8 cellular contexts compared by ENCODE assay signal in the genomic region with DNA sequence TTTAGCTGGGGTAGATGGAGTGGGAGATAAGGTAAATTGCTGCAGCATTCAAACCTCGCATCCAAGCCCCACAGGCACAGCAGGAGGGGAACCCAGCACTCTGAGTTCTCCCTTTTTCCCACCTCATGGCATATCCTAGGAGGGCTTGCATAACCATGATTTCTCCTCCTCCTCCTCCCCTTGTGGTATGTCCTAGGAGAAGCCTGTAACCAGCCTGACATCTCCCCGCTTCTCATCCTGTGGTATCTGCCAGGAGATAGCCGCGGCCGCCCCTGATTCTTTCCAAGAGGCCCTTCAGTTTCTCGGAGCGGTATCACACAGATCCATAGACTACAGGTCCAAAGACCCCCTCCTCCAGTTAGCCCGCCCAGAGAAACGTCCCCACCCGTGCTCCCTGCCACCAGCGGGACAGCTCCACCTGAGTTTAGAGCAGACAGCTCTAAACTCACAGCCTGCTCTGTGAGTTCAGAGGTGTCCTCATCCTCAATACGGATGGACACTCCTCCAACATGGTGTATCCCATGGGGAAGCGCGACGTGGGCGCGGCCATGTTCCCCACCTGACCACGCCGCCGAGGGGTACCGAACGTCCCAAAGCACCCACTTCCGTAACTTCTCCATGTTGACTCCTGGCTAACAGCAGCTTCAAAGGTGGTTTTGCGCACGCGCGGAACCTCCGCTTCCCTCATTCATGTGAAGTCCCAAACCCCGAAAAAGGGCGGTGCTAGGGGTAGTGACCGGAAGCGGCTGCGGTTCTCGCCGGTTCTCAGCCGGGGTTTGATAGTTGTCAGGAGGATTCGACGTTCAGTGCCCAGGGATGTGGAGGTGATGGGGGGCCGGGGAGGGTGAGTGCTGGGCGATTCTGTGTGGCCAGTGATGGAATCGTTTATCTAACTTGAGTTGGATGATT. TPM values are rescaled to one million over a fixed set of nuclear protein-coding genes. Genes with fewer than 3 reads are reported as not detected.
A peak's percentile ranks its signal among the peaks of the same experiment; 100 is the strongest.
DNase-seq lines count a peak whose midpoint lies in the region; ATAC-seq and TF ChIP-seq lines count a peak whose summit lies in the region.

A gene (plus strand): TSS at position 739 of the 909 bp plus-strand sequence. CDS start 9,366 bp downstream, outside the sequence.

- TF ChIP-seq CTCF in epithelial cell of esophagus (IDR thresholded peaks at IDR 0.05; ENCODE audit: insufficient read depth, low read depth, low read length, missing control alignments), result no peak

- peaks cover 10% of the 10 kb centered on the region for H3K4me1 ChIP-seq in mononuclear cell (ENCODE audit: insufficient read depth, low read length)

- H3K4me3 Mint-ChIP-seq in IgD-negative memory B cell, result peak within 1 kb of the TSS; percentile 93 to 100 (median 96)

- peak within 1 kb of the TSS; percentile 69 to 98 (median 95) for H3K27ac Mint-ChIP-seq in IgD-negative memory B cell

- H3K4me1 Mint-ChIP-seq in IgD-negative memory B cell, result peaks cover 7 to 16% (median 10%) of the 10 kb centered on the region in 3 donors

- H3K27me3 Mint-ChIP-seq in IgD-negative memory B cell, result no peaks in the 10 kb centered on the region

- no peaks in the 10 kb centered on the region for H3K27me3 ChIP-seq in mononuclear cell (ENCODE audit: insufficient read depth, low read length)

- H3K9me3 Mint-ChIP-seq in IgD-negative memory B cell, result peaks cover 0 to 1% (median 0%) of the 10 kb centered on the region in 3 donors

- H3K4me3 ChIP-seq in epithelial cell of esophagus (ENCODE audit: low read length) (peak within 1 kb of the TSS; percentile 56), mononuclear cell (ENCODE audit: low read length) (peak within 1 kb of the TSS; percentile 62)

- H3K9me3 ChIP-seq in mononuclear cell (ENCODE audit: low read depth, low read length), result no peaks in the 10 kb centered on the region

- peak; percentile 86 for DNase-seq in DMS153 (lab: John Stamatoyannopoulos, UW)
- DNase-seq in OCI-M1 (lab: John Stamatoyannopoulos, UW), result peak; percentile 97
- DNase-seq in activated T-cell treated with anti-CD3 and anti-CD28 coated beads for 4 hours, result peak; percentile 80
- DNase-seq in epithelial cell of esophagus (ENCODE audit: low read depth), result peak; percentile 95
- DNase-seq in stimulated activated CD8-positive, alpha-beta memory T cell treated with anti-CD3 and anti-CD28 coated beads, Interleukin-2, amount 100 ng/mL, for 48 hours (ENCODE audit: low read depth in 2 of 2), result peak; percentile 79 to 86

- ATAC-seq in GM21576 (IDR thresholded peaks at IDR 0.05; ENCODE audit: unreplicated experiment), result peak; percentile 81

- H3K36me3 Mint-ChIP-seq in IgD-negative memory B cell, result no peaks in the 10 kb centered on the region

RNA-seq across cellular contexts. Expression of the gene that starts here (rescaled TPM):
- 2.8 TPM for polyA plus RNA-seq in IgD-negative memory B cell
- 3.7 TPM for total RNA-seq in mononuclear cell

Comparison
In these comparisons a context has a peak if more than half of its experiments do, and no peak if none do; other contexts are left out.
1. Peak in every context shown above with its lines: DNase-seq, ATAC-seq and H3K4me3 ChIP-seq.